Comparison of ENCODE assay signal across 9 cellular contexts in the genomic region with DNA sequence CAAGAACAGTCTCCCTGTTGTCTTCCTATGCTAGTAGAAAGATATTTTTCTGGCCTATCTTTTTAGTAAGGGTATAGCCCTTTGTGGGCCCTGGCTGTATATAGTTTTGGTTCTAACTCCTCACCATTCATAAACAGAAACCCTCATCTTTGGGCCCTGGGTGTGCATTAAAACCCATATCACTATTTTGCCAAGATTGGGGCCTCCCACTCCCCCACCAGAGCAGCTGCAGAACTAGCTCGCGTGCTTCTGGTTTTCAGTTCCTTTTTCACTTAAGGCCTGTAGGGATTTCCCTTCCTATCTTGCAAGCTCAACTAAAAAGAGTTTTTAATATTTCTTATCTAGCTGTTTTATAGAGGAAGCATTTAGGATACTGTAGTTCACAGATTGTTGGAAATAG.
DNase-seq lines count a peak whose midpoint lies in the region; ATAC-seq, FAIRE-seq and TF ChIP-seq lines count a peak whose summit lies in the region.
"Had no signal": no experiment of that assay in that cellular context is flagged by ENCODE, and none has a peak within 500 bp of the region (broad histone marks: within the 10 kb centered on the region; RNA-seq: fewer than 3 reads in every experiment).

No MANE protein-coding gene starts in this region.

- intact Hi-C loops in kidney (cut with DNase I): loop anchor here (5.0 to 10.0 kb wide), 2 partner anchors 226 to 254 kb away; no protein-coding TSS in a partner anchor

- no peak for FAIRE-seq in kidney (lab: Jason Lieb, UNC)

- no peak for DNase-seq in T-helper 17 cell
- DNase-seq in kidney: no peak
- no peak for DNase-seq in activated CD4-positive, CD25-positive, alpha-beta regulatory T cell treated with anti-CD3 and anti-CD28 coated beads, Interleukin-2, amount 50 U/mL, for 72 hours
- DNase-seq in foreskin keratinocyte: no peak
- DNase-seq: upper lobe of left lung had no signal

- no peaks in the 10 kb centered on the region for H3K9me3 Mint-ChIP-seq in activated T-helper 17 cell treated with anti-CD3 and anti-CD28 coated beads, Interleukin-2, amount 50 U/mL, for 72 hours

- H3K27me3 Mint-ChIP-seq in activated T-helper 17 cell treated with anti-CD3 and anti-CD28 coated beads, Interleukin-2, amount 50 U/mL, for 72 hours: no peaks in the 10 kb centered on the region
- H3K27me3 Mint-ChIP-seq in T-helper 17 cell: peaks cover 4% of the 10 kb centered on the region

- ATAC-seq in GM19397 (IDR thresholded peaks at IDR 0.05; ENCODE audit: unreplicated experiment) (peak; percentile 73), HG03175 (IDR thresholded peaks at IDR 0.05; ENCODE audit: unreplicated experiment) (peak; percentile 82), T-helper 17 cell (no peak), foreskin keratinocyte (no peak)
- no peak for ATAC-seq in activated T-helper 17 cell treated with anti-CD3 and anti-CD28 coated beads, Interleukin-2, amount 50 U/mL, for 72 hours (replicated peaks)

- H3K36me3 ChIP-seq in kidney (ENCODE audit: control insufficient read depth in 1 of 2, insufficient read depth in 2 of 2, low read length in 2 of 2): peaks cover 37 to 49% of the 10 kb centered on the region in 2 donors

- H3K27me3 ChIP-seq in foreskin keratinocyte: no peaks in the 10 kb centered on the region
- H3K27me3 ChIP-seq: upper lobe of left lung had no signal

- H3K4me3 ChIP-seq in GM08714 (ENCODE audit: low read length): peak overlapping the region; percentile 30; the same call in 1 of the 2 replicates
- H3K4me3 ChIP-seq in kidney (ENCODE audit: low read length in 2 of 2): no peak overlapping the region
- H3K4me3 ChIP-seq: upper lobe of left lung had no signal

- H3K9ac ChIP-seq in kidney (ENCODE audit: low read length in 2 of 2): no peak overlapping the region

- TF ChIP-seq CTCF in kidney (IDR thresholded peaks at IDR 0.05; ENCODE audit: borderline replicate concordance, extremely low read depth, insufficient read depth) (no peak), foreskin keratinocyte (conservative IDR thresholded peaks at IDR 0.05) (no peak)

- H3K36me3 Mint-ChIP-seq in activated T-helper 17 cell treated with anti-CD3 and anti-CD28 coated beads, Interleukin-2, amount 50 U/mL, for 72 hours (ENCODE audit: low read depth): peaks cover 5% of the 10 kb centered on the region
- H3K36me3 Mint-ChIP-seq in T-helper 17 cell (ENCODE audit: low read depth): peaks cover 5% of the 10 kb centered on the region

- H3K27ac Mint-ChIP-seq in activated T-helper 17 cell treated with anti-CD3 and anti-CD28 coated beads, Interleukin-2, amount 50 U/mL, for 72 hours: no peak overlapping the region
- no peak overlapping the region for H3K27ac Mint-ChIP-seq in T-helper 17 cell

- no peaks in the 10 kb centered on the region for H3K4me1 ChIP-seq in kidney (ENCODE audit: control insufficient read depth in 1 of 2, insufficient read depth in 1 of 2, low read depth in 1 of 2, low read length in 2 of 2)
- H3K4me1 ChIP-seq in foreskin keratinocyte: peaks cover under 1% of the 10 kb centered on the region

- no peaks in the 10 kb centered on the region for H3K9me3 ChIP-seq in T-helper 17 cell (ENCODE audit: control insufficient read depth, low read length, poor library complexity, severe bottlenecking)
- no peaks in the 10 kb centered on the region for H3K9me3 ChIP-seq in kidney (ENCODE audit: control insufficient read depth in 1 of 2, low read length in 2 of 2)
- H3K9me3 ChIP-seq: upper lobe of left lung had no signal

- peaks cover 17% of the 10 kb centered on the region for H3K4me1 Mint-ChIP-seq in activated T-helper 17 cell treated with anti-CD3 and anti-CD28 coated beads, Interleukin-2, amount 50 U/mL, for 72 hours
- peaks cover 25% of the 10 kb centered on the region for H3K4me1 Mint-ChIP-seq in T-helper 17 cell

- H3K27ac ChIP-seq in kidney (ENCODE audit: low read depth in 2 of 2, low read length in 2 of 2) (no peak overlapping the region), foreskin keratinocyte (no peak overlapping the region)
- H3K27ac ChIP-seq: upper lobe of left lung had no signal

- peak overlapping the region; percentile 19 for H3K4me3 Mint-ChIP-seq in activated T-helper 17 cell treated with anti-CD3 and anti-CD28 coated beads, Interleukin-2, amount 50 U/mL, for 72 hours
- no peak overlapping the region for H3K4me3 Mint-ChIP-seq in T-helper 17 cell

Comparison
In these comparisons a context has a peak if more than half of its experiments do, and no peak if none do; other contexts are left out.
1. ATAC-seq: peak in GM19397 (single experiment) and HG03175 (single experiment); none in activated T-helper 17 cell treated with anti-CD3 and anti-CD28 coated beads, Interleukin-2, amount 50 U/mL, for 72 hours (single experiment), T-helper 17 cell (single experiment) and foreskin keratinocyte (single experiment).